8 cellular contexts compared by ENCODE assay signal in genomic region chr3:129317014-129317771, GRCh38. TPM values are rescaled to one million over a fixed set of nuclear protein-coding genes. Genes with fewer than 3 reads are reported as not detected.
DNase-seq lines count a peak whose midpoint lies in the region; ATAC-seq and TF ChIP-seq lines count a peak whose summit lies in the region.

No MANE protein-coding gene starts in this region.

- no peaks in the 10 kb centered on the region for H3K27me3 Mint-ChIP-seq in stimulated activated naive CD8-positive, alpha-beta T cell treated with anti-CD3 and anti-CD28 coated beads, Interleukin-15, amount 100 ng/mL, for 72 hours

- H3K4me1 ChIP-seq in mononuclear cell (ENCODE audit: insufficient read depth, low read length) (peaks cover 32% of the 10 kb centered on the region), vagina (peaks cover 23% of the 10 kb centered on the region)

- no peak for DNase-seq in stimulated activated naive CD8-positive, alpha-beta T cell treated with anti-CD3 and anti-CD28 coated beads, Interleukin-15, amount 100 ng/mL, for 72 hours
- DNase-seq in stimulated activated naive CD8-positive, alpha-beta T cell treated with anti-CD3 and anti-CD28 coated beads, Interleukin-15, Interleukin-2, amounts not matched to agents 100 U/mL and 50 U/mL, for 24 hours = no peak
- DNase-seq in caudate nucleus (lab: John Stamatoyannopoulos, UW) (peak in 6 of 61 donors; percentile 43 to 66 (median 48)), vagina (ENCODE audit: extremely low spot score in 2 of 2) (no peak), HT-29 (ENCODE audit: low spot score) (no peak), OCI-M1 (lab: John Stamatoyannopoulos, UW) (no peak), hepatic stellate cell (ENCODE audit: low spot score) (no peak)

- intact Hi-C loops in vagina (cut with DNase I) = loop anchor here (10.0 kb wide), 1 partner anchor 142 kb away; no protein-coding TSS in a partner anchor

- peaks cover 33% of the 10 kb centered on the region for H3K4me1 Mint-ChIP-seq in stimulated activated naive CD8-positive, alpha-beta T cell treated with anti-CD3 and anti-CD28 coated beads, Interleukin-15, amount 100 ng/mL, for 72 hours

- no peak for ATAC-seq in stimulated activated naive CD8-positive, alpha-beta T cell treated with anti-CD3 and anti-CD28 coated beads, Interleukin-15, amount 100 ng/mL, for 72 hours
- ATAC-seq in stimulated activated naive CD8-positive, alpha-beta T cell treated with anti-CD3 and anti-CD28 coated beads, Interleukin-15, Interleukin-2, amounts not matched to agents 100 U/mL and 50 U/mL, for 24 hours = no peak

- H3K9me3 ChIP-seq in mononuclear cell (ENCODE audit: low read depth, low read length) = no peaks in the 10 kb centered on the region
- no peaks in the 10 kb centered on the region for H3K9me3 ChIP-seq in vagina

- peak overlapping the region; percentile 83 for H3K4me3 ChIP-seq in mononuclear cell (ENCODE audit: low read length)
- H3K4me3 ChIP-seq in vagina = peak overlapping the region; percentile 88 to 92

- H3K9me3 Mint-ChIP-seq in stimulated activated naive CD8-positive, alpha-beta T cell treated with anti-CD3 and anti-CD28 coated beads, Interleukin-15, amount 100 ng/mL, for 72 hours = no peaks in the 10 kb centered on the region

- H3K27me3 ChIP-seq in mononuclear cell (ENCODE audit: insufficient read depth, low read length) (no peaks in the 10 kb centered on the region), vagina (no peaks in the 10 kb centered on the region)

- TF ChIP-seq POLR2A in vagina (IDR thresholded peaks at IDR 0.05) = no peak

- no peak for TF ChIP-seq CTCF in vagina (IDR thresholded peaks at IDR 0.05)

- H3K27ac Mint-ChIP-seq in stimulated activated naive CD8-positive, alpha-beta T cell treated with anti-CD3 and anti-CD28 coated beads, Interleukin-15, amount 100 ng/mL, for 72 hours = peak overlapping the region in 1 of 2 donors; percentile 64

- peak overlapping the region; percentile 61 to 64 for H3K4me3 Mint-ChIP-seq in stimulated activated naive CD8-positive, alpha-beta T cell treated with anti-CD3 and anti-CD28 coated beads, Interleukin-15, amount 100 ng/mL, for 72 hours

- H3K27ac ChIP-seq in caudate nucleus (ENCODE audit: low read depth, low read length) (peak overlapping the region; percentile 96), vagina (peak overlapping the region; percentile 97)

- peaks cover 0 to 3% of the 10 kb centered on the region in 2 donors for H3K36me3 ChIP-seq in vagina

RNA-seq across cellular contexts. Expression of gene HMCES, which starts 38.5 kb away (rescaled TPM):
- 37.9 TPM for total RNA-seq in mononuclear cell
- total RNA-seq in vagina = 16.9 TPM
- total RNA-seq in HT-29 (2014; rRNA removed; shearing (Covaris generic)) = 58.0 and 63.5 TPM in 2 replicates
